ENCODE assay signal across 9 cellular contexts in the genomic region with DNA sequence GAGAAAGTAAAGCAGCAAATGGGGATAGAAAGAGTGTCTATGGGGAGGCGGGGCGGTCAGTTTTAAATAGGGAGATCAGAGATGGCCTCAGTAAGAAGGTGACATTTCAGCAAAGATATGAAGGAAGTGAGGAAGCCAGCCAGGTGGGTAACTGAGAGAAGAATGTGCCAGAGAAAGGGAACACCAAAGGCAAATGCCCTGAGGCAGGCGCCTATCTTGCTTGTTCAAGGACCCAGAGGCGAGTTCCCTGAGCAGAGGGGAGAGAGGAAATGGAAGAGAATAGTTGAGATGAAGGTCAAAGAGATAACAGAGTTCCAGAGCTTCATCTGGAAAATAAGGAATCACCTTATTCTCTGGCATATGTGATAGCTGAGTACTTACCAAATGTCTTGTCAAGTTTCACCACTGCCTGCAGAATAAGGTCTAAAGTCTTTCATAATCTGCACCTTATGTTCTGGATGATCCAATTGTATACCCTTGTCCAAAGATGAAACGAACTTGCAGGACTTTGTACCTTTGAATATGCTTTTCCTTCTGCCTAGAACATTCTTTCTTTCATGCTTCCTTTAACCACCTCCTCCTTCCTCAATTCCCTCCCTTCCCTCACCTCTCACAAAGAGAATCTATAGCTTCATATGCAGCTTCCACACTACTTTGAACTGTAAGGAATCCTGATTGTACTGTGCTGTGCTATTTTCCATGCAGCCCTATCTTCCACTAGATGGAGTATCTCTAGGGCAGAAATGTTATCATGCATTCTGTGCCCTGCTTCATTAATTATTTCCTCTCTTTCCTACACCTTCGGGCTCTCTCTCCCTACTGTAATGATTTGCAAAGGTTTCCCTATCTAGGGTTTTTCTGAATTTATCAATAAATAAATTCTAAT. TPM values are rescaled to one million over a fixed set of nuclear protein-coding genes. Genes with fewer than 3 reads are reported as not detected.
DNase-seq lines count a peak whose midpoint lies in the region; ATAC-seq and TF ChIP-seq lines count a peak whose summit lies in the region.
"Had no signal": no experiment of that assay in that cellular context is flagged by ENCODE, and none has a peak within 500 bp of the region (broad histone marks: within the 10 kb centered on the region; RNA-seq: fewer than 3 reads in every experiment).

No MANE protein-coding gene starts in this region.

- ATAC-seq in GM18873 (IDR thresholded peaks at IDR 0.05; ENCODE audit: low FRiP score, unreplicated experiment) (no peak), GM21381 (IDR thresholded peaks at IDR 0.05; ENCODE audit: unreplicated experiment) (no peak)

- no peak overlapping the region for H3K23ac ChIP-seq in mesenchymal stem cell (ENCODE audit: low read length in 2 of 2)

- no peak overlapping the region for H3K4me2 ChIP-seq in mesenchymal stem cell (ENCODE audit: low read length, poor library complexity, severe bottlenecking)

- 92% methylated on average over 5 of the region's 6 CpGs for WGBS in mesenchymal stem cell

- no peak overlapping the region for H2BK120ac ChIP-seq in mesenchymal stem cell (ENCODE audit: low read depth, low read length)

- peak; percentile 29 for DNase-seq in COLO829 (ENCODE audit: low spot score)
- DNase-seq in LNCaP clone FGC (ENCODE audit: low read depth), result no peak
- peak; percentile 15 for DNase-seq in cerebellum (ENCODE audit: low spot score)
- DNase-seq in mesenchymal stem cell, result no peak
- no peak for DNase-seq in HuH-7.5 (ENCODE audit: low spot score)
- DNase-seq in activated effector memory CD4-positive, alpha-beta T cell treated with anti-CD3 and anti-CD28 coated beads, Interleukin-2, amount 50 U/mL, for 16 hours, result no peak
- DNase-seq: activated B cell treated with CpG ODN at 0.5 μM for 24 hours had no signal

- no peak overlapping the region for H2AFZ ChIP-seq in mesenchymal stem cell (ENCODE audit: low read depth, low read length)

- H3K4ac ChIP-seq in mesenchymal stem cell (ENCODE audit: low read depth in 1 of 2, low read length in 2 of 2), result no peak overlapping the region

- H3K27ac ChIP-seq in mesenchymal stem cell (ENCODE audit: low read length, poor library complexity, severe bottlenecking), result no peak overlapping the region

- no peak overlapping the region for H4K8ac ChIP-seq in mesenchymal stem cell (ENCODE audit: low read length)

- H3K79me1 ChIP-seq in mesenchymal stem cell (replicated peaks; ENCODE audit: low read length, poor library complexity, severe bottlenecking), result peaks cover 10% of the 10 kb centered on the region

- H3K4me3 ChIP-seq in LNCaP clone FGC (ENCODE audit: low read depth, low read length) (no peak overlapping the region), mesenchymal stem cell (ENCODE audit: insufficient read depth in 1 of 2, low read depth in 1 of 2, low read length in 2 of 2) (no peak overlapping the region)

- peak; percentile 34 for TF ChIP-seq CTCF in LNCaP clone FGC (IDR thresholded peaks at IDR 0.05; ENCODE audit: control insufficient read depth, extremely low read depth, insufficient read depth)

- H3K9me3 ChIP-seq in mesenchymal stem cell (ENCODE audit: control insufficient read depth, low read length), result no peaks in the 10 kb centered on the region

- H3K4me1 ChIP-seq in mesenchymal stem cell (ENCODE audit: control insufficient read depth, insufficient read depth, low read depth, low read length), result no peaks in the 10 kb centered on the region

- H2BK12ac ChIP-seq in mesenchymal stem cell (ENCODE audit: low read length in 2 of 2), result no peak overlapping the region

- H3K14ac ChIP-seq in mesenchymal stem cell (ENCODE audit: low read length in 2 of 2), result no peak overlapping the region

- H3K18ac ChIP-seq in mesenchymal stem cell (ENCODE audit: low read depth in 1 of 2, low read length in 2 of 2), result no peak overlapping the region

- no peaks in the 10 kb centered on the region for H3K27me3 ChIP-seq in mesenchymal stem cell (ENCODE audit: control insufficient read depth in 1 of 2, insufficient read depth in 1 of 2, low read length in 2 of 2)

- no peak overlapping the region for H4K91ac ChIP-seq in mesenchymal stem cell (ENCODE audit: low read length)

- H3K36me3 ChIP-seq in mesenchymal stem cell (ENCODE audit: control insufficient read depth in 1 of 2, insufficient read depth in 2 of 2, low read depth in 1 of 2, low read length in 2 of 2), result peaks cover 7 to 23% of the 10 kb centered on the region in 2 experiments

- H2AK5ac ChIP-seq in mesenchymal stem cell (ENCODE audit: low read length, severe bottlenecking), result no peak overlapping the region

- peak overlapping the region; percentile 80 for H3K9ac ChIP-seq in mesenchymal stem cell (ENCODE audit: low read length)

- no peak overlapping the region for H2BK5ac ChIP-seq in mesenchymal stem cell (ENCODE audit: low read depth, low read length, poor library complexity, severe bottlenecking)

- no peak overlapping the region for H2BK15ac ChIP-seq in mesenchymal stem cell (ENCODE audit: low read depth, poor library complexity, severe bottlenecking)

RNA-seq across cellular contexts. Expression of a gene that starts 38.5 kb away (rescaled TPM):
- 89.6 TPM for total RNA-seq in cerebellum
- polyA plus RNA-seq in mesenchymal stem cell (2013, experiment 1 of 2), result 38.0 TPM
- polyA plus RNA-seq in mesenchymal stem cell (2013, experiment 2 of 2), result 39.2 TPM

RNA-seq across cellular contexts. Expression of a gene that starts 53.0 kb away (rescaled TPM):
- total RNA-seq in cerebellum, result 1.3 TPM
- 0.03 TPM for polyA plus RNA-seq in mesenchymal stem cell (2013, experiment 1 of 2)
- polyA plus RNA-seq in mesenchymal stem cell (2013, experiment 2 of 2), result 0.10 TPM

Comparison
In these comparisons a context has a peak if more than half of its experiments do, and no peak if none do; other contexts are left out.
1. DNase-seq: peak in COLO829 (single experiment) and cerebellum (single experiment); none in LNCaP clone FGC (single experiment), mesenchymal stem cell (single experiment), HuH-7.5 (single experiment) and activated effector memory CD4-positive, alpha-beta T cell treated with anti-CD3 and anti-CD28 coated beads, Interleukin-2, amount 50 U/mL, for 16 hours (single experiment).